In genomic region chr3:123026551-123027291, GRCh38 we compare ENCODE assay signal across 9 cellular contexts. TPM values are rescaled to one million over a fixed set of nuclear protein-coding genes. Genes with fewer than 3 reads are reported as not detected.
DNase-seq lines count a peak whose midpoint lies in the region; ATAC-seq and TF ChIP-seq lines count a peak whose summit lies in the region.
"Had no signal": no experiment of that assay in that cellular context is flagged by ENCODE, and none has a peak within 500 bp of the region (broad histone marks: within the 10 kb centered on the region; RNA-seq: fewer than 3 reads in every experiment).

No MANE protein-coding gene starts in this region.

- no peak for ATAC-seq in central memory CD8-positive, alpha-beta T cell (replicated peaks; ENCODE audit: extremely low read depth, poor library complexity, severe bottlenecking)
- no peak for ATAC-seq in HG03097 (IDR thresholded peaks at IDR 0.05; ENCODE audit: low FRiP score, unreplicated experiment)
- ATAC-seq in GM18909 (IDR thresholded peaks at IDR 0.05; ENCODE audit: poor library complexity, unreplicated experiment), result no peak
- ATAC-seq in HG02852 (IDR thresholded peaks at IDR 0.05; ENCODE audit: unreplicated experiment), result no peak

- H3K4me3 Mint-ChIP-seq in central memory CD8-positive, alpha-beta T cell, result peak overlapping the region; percentile 77

- intact Hi-C loops in lower leg skin (cut with DNase I; ENCODE audit: low total_unique reads), result no loop called here

- peaks cover 9% of the 10 kb centered on the region for H3K4me1 ChIP-seq in thymus (ENCODE audit: control insufficient read depth, insufficient read depth, low read length)

- DNase-seq in D341Med (ENCODE audit: low spot score) (peak; percentile 77), NCI-H146 (lab: John Stamatoyannopoulos, UW) (peak; percentile 61), lower leg skin (ENCODE audit: low spot score in 2 of 2) (peak in 1 of 2 donors; percentile 89)
- DNase-seq in central memory CD8-positive, alpha-beta T cell (ENCODE audit: low spot score in 2 of 2), result no peak

- H3K27me3 Mint-ChIP-seq in central memory CD8-positive, alpha-beta T cell, result peaks cover 52% of the 10 kb centered on the region

- H3K9me3 Mint-ChIP-seq in central memory CD8-positive, alpha-beta T cell, result no peaks in the 10 kb centered on the region

- H3K4me3 ChIP-seq in lower leg skin (ENCODE audit: low read depth, poor library complexity, severe bottlenecking) (peak overlapping the region; percentile 29), thymus (ENCODE audit: low read length) (peak overlapping the region; percentile 46)

- TF ChIP-seq CTCF in lower leg skin (IDR thresholded peaks at IDR 0.05), result no peak

- no peak for TF ChIP-seq POLR2A in lower leg skin (IDR thresholded peaks at IDR 0.05)

- no peak overlapping the region for H3K27ac Mint-ChIP-seq in central memory CD8-positive, alpha-beta T cell (ENCODE audit: low read depth)

- peaks cover 14% of the 10 kb centered on the region for H3K4me1 Mint-ChIP-seq in central memory CD8-positive, alpha-beta T cell

- H3K27me3 ChIP-seq in thymus (ENCODE audit: control insufficient read depth, insufficient read depth), result peaks cover 55% of the 10 kb centered on the region

- H3K27ac ChIP-seq in thymus (ENCODE audit: low read depth), result no peak overlapping the region

- no peaks in the 10 kb centered on the region for H3K9me3 ChIP-seq in thymus (ENCODE audit: control insufficient read depth)

- no peaks in the 10 kb centered on the region for H3K36me3 ChIP-seq in thymus (ENCODE audit: control insufficient read depth, insufficient read depth)

- no peaks in the 10 kb centered on the region for H3K36me3 Mint-ChIP-seq in central memory CD8-positive, alpha-beta T cell (ENCODE audit: insufficient read depth)

- 1% methylated on average over 54 to 64 of the region's 64 CpGs for WGBS in lower leg skin, 2 donors
- WGBS in thymus, result 1% methylated on average over 64 of the region's 64 CpGs

RNA-seq across cellular contexts. Expression of gene SEMA5B, which starts 0.8 kb away (rescaled TPM):
- 1 to 10 TPM in 1 of 4 donors, under 1 TPM in 3; 0.21 to 1.8 (median 0.61) TPM for total RNA-seq in lower leg skin
- 0.46 TPM for polyA plus RNA-seq in thymus
- total RNA-seq: K562 had no signal
- polyA plus RNA-seq: K562 had no signal

RNA-seq across cellular contexts. Expression of gene PDIA5, which starts 40.1 kb away (rescaled TPM):
- 10 to 100 TPM in 1 of 4 donors, 1 to 10 TPM in 3; 4.6 to 17.1 (median 5.3) TPM for total RNA-seq in lower leg skin
- polyA plus RNA-seq in thymus, result 6.1 TPM

Comparison
In these comparisons a context has a peak if more than half of its experiments do, and no peak if none do; other contexts are left out.
1. DNase-seq: peak in D341Med (single experiment) and NCI-H146 (single experiment); none in central memory CD8-positive, alpha-beta T cell (0 of 2).